1 cellular context compared by ENCODE assay signal in the genomic region with DNA sequence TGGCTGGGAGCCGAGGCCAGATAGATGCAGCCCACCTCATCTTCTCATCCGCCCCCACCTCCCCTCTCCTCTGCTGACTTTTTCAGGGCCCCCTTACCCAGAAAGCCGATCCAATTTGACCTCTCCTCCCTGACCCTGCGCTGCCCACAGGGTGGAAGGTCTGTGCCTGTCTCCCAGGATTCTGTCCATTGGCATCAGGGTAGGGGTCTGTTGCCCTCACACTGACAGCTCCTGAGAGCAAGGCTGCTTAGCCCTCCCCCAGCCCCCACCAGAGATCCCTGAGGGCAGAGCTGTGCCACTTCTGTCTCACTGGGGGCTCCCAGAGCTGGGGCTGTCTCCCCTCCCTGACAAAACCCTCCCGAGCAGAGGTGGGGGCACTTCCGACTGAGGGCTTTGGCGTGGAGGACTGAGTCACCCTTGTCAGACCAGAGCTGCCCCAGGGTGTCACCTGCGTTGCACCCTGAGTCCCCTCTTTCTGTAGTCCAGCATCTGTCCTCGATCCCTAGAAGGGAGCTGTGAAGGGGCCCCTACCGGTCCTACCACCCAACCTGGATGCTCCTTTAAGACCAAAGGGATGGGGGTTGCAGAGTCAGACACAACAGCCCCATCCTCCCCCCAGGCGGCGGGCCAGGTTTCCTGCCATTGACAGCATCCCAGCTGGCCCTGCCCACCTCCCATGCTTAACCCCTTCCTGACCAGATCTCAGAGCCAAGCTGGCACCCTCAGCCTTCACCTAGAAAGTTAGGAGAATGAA.
A peak's percentile ranks its signal among the peaks of the same experiment; 100 is the strongest.
TF ChIP-seq lines count a peak whose summit lies in the region.

No MANE protein-coding gene starts in this region.

TF ChIP-seq in endothelial cell of umbilical vein, 7 proteins besides CTCF, POLR2A, EP300 and RAD21:
- TF ChIP-seq EZH2 (IDR thresholded peaks at IDR 0.05; ENCODE audit: borderline replicate concordance, low read depth, low read length, severe bottlenecking) (no peak), POLR2AphosphoS5 (IDR thresholded peaks at IDR 0.05; ENCODE audit: insufficient read depth, low read depth, low read length) (peak; percentile 27), FOS (IDR thresholded peaks at IDR 0.05; ENCODE audit: borderline replicate concordance, insufficient read depth, low read length) (peak; percentile 43), GATA2 (IDR thresholded peaks at IDR 0.05; ENCODE audit: insufficient read depth, insufficient read length, low read depth, low read length) (no peak)
- TF ChIP-seq, protein P1, sequence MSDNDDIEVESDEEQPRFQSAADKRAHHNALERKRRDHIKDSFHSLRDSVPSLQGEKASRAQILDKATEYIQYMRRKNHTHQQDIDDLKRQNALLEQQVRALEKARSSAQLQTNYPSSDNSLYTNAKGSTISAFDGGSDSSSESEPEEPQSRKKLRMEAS (IDR thresholded peaks at IDR 0.05; ENCODE audit: insufficient read depth, insufficient read length): no peak
TF ChIP-seq in endothelial cell of umbilical vein: peak in this region for 2.
